ENCODE assay signal across 8 cellular contexts in genomic region chr19:12364391-12365093, GRCh38. TPM values are rescaled to one million over a fixed set of nuclear protein-coding genes. Genes with fewer than 3 reads are reported as not detected.
DNase-seq lines count a peak whose midpoint lies in the region; ATAC-seq and TF ChIP-seq lines count a peak whose summit lies in the region.

No MANE protein-coding gene starts in this region.

- H3K9me3 ChIP-seq in ES-I3 (ENCODE audit: control insufficient read depth, insufficient read depth, low read length) (no peaks in the 10 kb centered on the region), MG63 (peaks cover 30% of the 10 kb centered on the region), body of pancreas (no peaks in the 10 kb centered on the region), smooth muscle cell (replicated peaks; ENCODE audit: low read depth) (no peaks in the 10 kb centered on the region)

- no peak for TF ChIP-seq POLR2A in body of pancreas (IDR thresholded peaks at IDR 0.05)

- TF ChIP-seq CTCF in body of pancreas (IDR thresholded peaks at IDR 0.05) = no peak
- no peak for TF ChIP-seq CTCF in smooth muscle cell (IDR thresholded peaks at IDR 0.05; ENCODE audit: borderline replicate concordance, insufficient read depth, poor library complexity, severe bottlenecking)

- WGBS in body of pancreas, 2 donors = 6 to 19% methylated on average over 6 to 22 of the region's 22 CpGs
- WGBS in smooth muscle cell (ENCODE audit: low lambda C conversion rate) = 20% methylated on average over 22 of the region's 22 CpGs

- H3K4me3 ChIP-seq in MG63 (peak overlapping the region; percentile 77), body of pancreas (peak overlapping the region; percentile 81 to 88), smooth muscle cell (peak overlapping the region; percentile 88)

- peak overlapping the region; percentile 73 for H2AFZ ChIP-seq in smooth muscle cell (ENCODE audit: low read depth)

- H3K4me2 ChIP-seq in smooth muscle cell = peak overlapping the region; percentile 98

- H3K4me1 ChIP-seq in ES-I3 (ENCODE audit: insufficient read depth, low read length) (no peaks in the 10 kb centered on the region), body of pancreas (peaks cover 16% of the 10 kb centered on the region), smooth muscle cell (ENCODE audit: low read depth) (peaks cover 10% of the 10 kb centered on the region)

- H3K27ac ChIP-seq in body of pancreas = peak overlapping the region; percentile 76 to 93 (median 88)
- no peak overlapping the region for H3K27ac ChIP-seq in smooth muscle cell (ENCODE audit: low read depth)

- no peaks in the 10 kb centered on the region for H3K79me2 ChIP-seq in smooth muscle cell (ENCODE audit: low read depth)

- no peaks in the 10 kb centered on the region for H3K27me3 ChIP-seq in MG63
- H3K27me3 ChIP-seq in body of pancreas = no peaks in the 10 kb centered on the region
- no peaks in the 10 kb centered on the region for H3K27me3 ChIP-seq in smooth muscle cell (ENCODE audit: low read depth)

- no peaks in the 10 kb centered on the region for H4K20me1 ChIP-seq in smooth muscle cell (ENCODE audit: low read depth)

- H3K9ac ChIP-seq in ES-I3 (ENCODE audit: low read depth, low read length) (peak overlapping the region; percentile 12; the same call in 1 of the 2 replicates), smooth muscle cell (ENCODE audit: low read depth) (peak overlapping the region; percentile 27)

- ATAC-seq in body of pancreas (no peak), HG03571 (IDR thresholded peaks at IDR 0.05; ENCODE audit: unreplicated experiment) (no peak)

- intact Hi-C loops in body of pancreas (cut with DNase I) = no loop called here

- H3K36me3 ChIP-seq in ES-I3 (ENCODE audit: insufficient read depth, low read length) (no peaks in the 10 kb centered on the region), MG63 (no peaks in the 10 kb centered on the region; the same call in 1 of the 2 replicates), body of pancreas (replicated peaks in 1 of 2; ENCODE audit: insufficient read depth in 1 of 2, low read depth in 2 of 2) (no peaks in the 10 kb centered on the region), smooth muscle cell (ENCODE audit: low read depth) (no peaks in the 10 kb centered on the region)

- H3F3A ChIP-seq in smooth muscle cell (ENCODE audit: low read depth) = no peaks in the 10 kb centered on the region

- DNase-seq in MG63 = peak; percentile 23
- peak; percentile 9 to 30 (median 23) for DNase-seq in body of pancreas
- DNase-seq in iPS-NIHi7 (ENCODE audit: extremely low spot score) = peak; percentile 35
- no peak for DNase-seq in smooth muscle cell (lab: John Stamatoyannopoulos, UW; ENCODE audit: unreplicated experiment)
- DNase-seq in activated CD4-positive, CD25-positive, alpha-beta regulatory T cell treated with anti-CD3 and anti-CD28 coated beads, Interleukin-2, amount 50 U/mL, for 72 hours = no peak
- no peak for DNase-seq in midbrain (lab: John Stamatoyannopoulos, UW)

RNA-seq across cellular contexts. Expression of gene ZNF442, which starts 0.9 kb away (rescaled TPM):
- total RNA-seq in MG63 (2014; rRNA removed; shearing (Covaris generic); ENCODE audit: low replicate concordance) = 4.5 and 4.8 TPM in 2 replicates
- total RNA-seq in body of pancreas (1 to 10 TPM in 1 of 2 donors, under 1 TPM in 1; 0.66 to 2.9 TPM), smooth muscle cell (0.40 and 12.9 TPM in 2 replicates)
- polyA plus RNA-seq in smooth muscle cell = 0.06 and 0.54 TPM in 2 replicates

RNA-seq across cellular contexts. Expression of gene ZNF563, which starts 31.1 kb away (rescaled TPM):
- total RNA-seq in MG63 (2014; rRNA removed; shearing (Covaris generic); ENCODE audit: low replicate concordance) = 4.3 and 31.8 TPM in 2 replicates
- total RNA-seq in body of pancreas (1 to 10 TPM in 1 of 2 donors, under 1 TPM in 1; 0.99 to 6.0 TPM), smooth muscle cell (2.2 and 6.7 TPM in 2 replicates)
- polyA plus RNA-seq in smooth muscle cell = 1.1 and 2.9 TPM in 2 replicates

RNA-seq across cellular contexts. Expression of gene ZNF799, which starts 36.5 kb away (rescaled TPM):
- 5.2 and 22.6 TPM in 2 replicates for total RNA-seq in MG63 (2014; rRNA removed; shearing (Covaris generic); ENCODE audit: low replicate concordance)
- total RNA-seq in body of pancreas (1 to 10 TPM; 4.2 to 4.6 TPM), smooth muscle cell (3.6 and 5.9 TPM in 2 replicates)
- polyA plus RNA-seq in smooth muscle cell = 0.93 and 1.8 TPM in 2 replicates

Comparison
In these comparisons a context has a peak if more than half of its experiments do, and no peak if none do; other contexts are left out.
1. DNase-seq: peak in MG63 (single experiment), body of pancreas (4 of 4) and iPS-NIHi7 (single experiment); none in smooth muscle cell (single experiment), activated CD4-positive, CD25-positive, alpha-beta regulatory T cell treated with anti-CD3 and anti-CD28 coated beads, Interleukin-2, amount 50 U/mL, for 72 hours (single experiment) and midbrain (single experiment).
2. Peak in every context shown above with its lines, with median percentiles within 50 percentile points of each other: H3K4me3 ChIP-seq.